In genomic region chr11:74948898-74949747, GRCh38 we compare ENCODE assay signal across 8 cellular contexts. TPM values are rescaled to one million over a fixed set of nuclear protein-coding genes. Genes with fewer than 3 reads are reported as not detected.
DNase-seq lines count a peak whose midpoint lies in the region; ATAC-seq lines count a peak whose summit lies in the region.

Gene SPCS2 (plus strand): TSS chr11:74949266. CDS start chr11:74949286, 20 bp downstream.
Gene XRRA1 (minus strand): TSS chr11:74949091. CDS start chr11:74940878, 8,213 bp downstream.

- DNase-seq in COLO668 (lab: John Stamatoyannopoulos, UW; ENCODE audit: unreplicated experiment) (peak; percentile 95), HT1080 (ENCODE audit: low read depth) (peak; percentile 98), NOMO-1 treated with DMSO at 0.1 percent for 48 hours (lab: John Stamatoyannopoulos, UW; ENCODE audit: unreplicated experiment) (peak; percentile 98), mesenchymal stem cell (peak; percentile 98)
- peak; percentile 100 for DNase-seq in activated CD8-positive, alpha-beta memory T cell treated with anti-CD3 and anti-CD28 coated beads, Interleukin-2, amount 10 ng/mL, durations not matched to agents 7 days and 5 days
- DNase-seq in stimulated activated CD8-positive, alpha-beta memory T cell treated with anti-CD3 and anti-CD28 coated beads, Interleukin-12 subunit alpha, Interleukin-12 subunit beta, amount 100 ng/mL, for 4 hours (ENCODE audit: low read depth), result peak; percentile 95

- H3K4me3 Mint-ChIP-seq in activated CD8-positive, alpha-beta memory T cell treated with anti-CD3 and anti-CD28 coated beads, Interleukin-2, amount 10 ng/mL, durations not matched to agents 7 days and 5 days, result peak within 1 kb of the TSS; percentile 98

- peak within 1 kb of the TSS; percentile 98 for H3K27ac Mint-ChIP-seq in activated CD8-positive, alpha-beta memory T cell treated with anti-CD3 and anti-CD28 coated beads, Interleukin-2, amount 10 ng/mL, durations not matched to agents 7 days and 5 days

- peak within 1 kb of the TSS; percentile 43 for H2AFZ ChIP-seq in mesenchymal stem cell (ENCODE audit: low read depth, low read length)

- H2AK5ac ChIP-seq in mesenchymal stem cell (ENCODE audit: low read length, severe bottlenecking), result peak within 1 kb of the TSS; percentile 74

- peaks cover 55% of the 10 kb centered on the region for H3K4me1 Mint-ChIP-seq in activated CD8-positive, alpha-beta memory T cell treated with anti-CD3 and anti-CD28 coated beads, Interleukin-2, amount 10 ng/mL, durations not matched to agents 7 days and 5 days

- H2BK15ac ChIP-seq in mesenchymal stem cell (ENCODE audit: low read depth, poor library complexity, severe bottlenecking), result no peak within 1 kb of the TSS

- peak; percentile 79 for ATAC-seq in GM21360 (IDR thresholded peaks at IDR 0.05; ENCODE audit: unreplicated experiment)
- ATAC-seq in activated CD8-positive, alpha-beta memory T cell treated with anti-CD3 and anti-CD28 coated beads, Interleukin-2, amount 10 ng/mL, durations not matched to agents 7 days and 5 days, result peak; percentile 99

- peak within 1 kb of the TSS; percentile 15 for H2BK120ac ChIP-seq in mesenchymal stem cell (ENCODE audit: low read depth, low read length)

- peak within 1 kb of the TSS; percentile 68 for H2BK5ac ChIP-seq in mesenchymal stem cell (ENCODE audit: low read depth, low read length, poor library complexity, severe bottlenecking)

- H3K14ac ChIP-seq in mesenchymal stem cell (ENCODE audit: low read length in 2 of 2), result peak within 1 kb of the TSS in 1 of 2 experiments; percentile 79

- peak within 1 kb of the TSS; percentile 84 to 92 for H3K18ac ChIP-seq in mesenchymal stem cell (ENCODE audit: low read depth in 1 of 2, low read length in 2 of 2)

- H3K27ac ChIP-seq in mesenchymal stem cell (ENCODE audit: low read length, poor library complexity, severe bottlenecking), result peak within 1 kb of the TSS; percentile 61

- H3K4me1 ChIP-seq in endocrine pancreas (ENCODE audit: control insufficient read depth, insufficient read depth, low read length), result peaks cover 11% of the 10 kb centered on the region
- H3K4me1 ChIP-seq in mesenchymal stem cell (ENCODE audit: control insufficient read depth, insufficient read depth, low read depth, low read length), result peaks cover 5% of the 10 kb centered on the region

- H3K4ac ChIP-seq in mesenchymal stem cell (ENCODE audit: low read depth in 1 of 2, low read length in 2 of 2), result peak within 1 kb of the TSS; percentile 57 to 67

- H3K9ac ChIP-seq in endocrine pancreas (ENCODE audit: control insufficient read depth, insufficient read depth, low read length) (peak within 1 kb of the TSS; percentile 99), mesenchymal stem cell (ENCODE audit: low read length) (peak within 1 kb of the TSS; percentile 99)

- H4K8ac ChIP-seq in mesenchymal stem cell (ENCODE audit: low read length), result peak within 1 kb of the TSS; percentile 95

- H3K27me3 Mint-ChIP-seq in activated CD8-positive, alpha-beta memory T cell treated with anti-CD3 and anti-CD28 coated beads, Interleukin-2, amount 10 ng/mL, durations not matched to agents 7 days and 5 days, result no peaks in the 10 kb centered on the region

- peak within 1 kb of the TSS; percentile 96 for H3K4me3 ChIP-seq in endocrine pancreas (ENCODE audit: control insufficient read depth, insufficient read depth, low read length)
- peak within 1 kb of the TSS; percentile 78 to 99 for H3K4me3 ChIP-seq in mesenchymal stem cell (ENCODE audit: insufficient read depth in 1 of 2, low read depth in 1 of 2, low read length in 2 of 2)

- CTCF ChIA-PET in activated CD8-positive, alpha-beta memory T cell treated with anti-CD3 and anti-CD28 coated beads, Interleukin-2, amount 10 ng/mL, durations not matched to agents 7 days and 5 days (lab: Charles Lee), result interaction anchor here (1.4 to 2.0 kb wide), 3 partner anchors 9 to 40 kb away, joined by 4 to 9 read pairs (median 7); partner anchors contain the start of gene NEU3

- H2BK12ac ChIP-seq in mesenchymal stem cell (ENCODE audit: low read length in 2 of 2), result no peak within 1 kb of the TSS

- H3K9me3 ChIP-seq in endocrine pancreas (ENCODE audit: control insufficient read depth, low read length) (no peaks in the 10 kb centered on the region), mesenchymal stem cell (ENCODE audit: control insufficient read depth, low read length) (no peaks in the 10 kb centered on the region)

- H4K91ac ChIP-seq in mesenchymal stem cell (ENCODE audit: low read length), result no peak within 1 kb of the TSS

- H3K4me2 ChIP-seq in mesenchymal stem cell (ENCODE audit: low read length, poor library complexity, severe bottlenecking), result peak within 1 kb of the TSS; percentile 84

- H3K9me3 Mint-ChIP-seq in activated CD8-positive, alpha-beta memory T cell treated with anti-CD3 and anti-CD28 coated beads, Interleukin-2, amount 10 ng/mL, durations not matched to agents 7 days and 5 days (ENCODE audit: low read depth), result no peaks in the 10 kb centered on the region

- H3K36me3 ChIP-seq in endocrine pancreas (ENCODE audit: control insufficient read depth, insufficient read depth, low read length) (no peaks in the 10 kb centered on the region), mesenchymal stem cell (ENCODE audit: control insufficient read depth in 1 of 2, insufficient read depth in 2 of 2, low read depth in 1 of 2, low read length in 2 of 2) (peaks cover 0 to 25% of the 10 kb centered on the region in 2 experiments)

- peaks cover 3% of the 10 kb centered on the region for H3K79me1 ChIP-seq in mesenchymal stem cell (replicated peaks; ENCODE audit: low read length, poor library complexity, severe bottlenecking)

- WGBS in mesenchymal stem cell, result under 1% methylated on average over 63 of the region's 66 CpGs

- no peaks in the 10 kb centered on the region for H3K27me3 ChIP-seq in endocrine pancreas (ENCODE audit: control insufficient read depth, insufficient read depth, low read length)
- H3K27me3 ChIP-seq in mesenchymal stem cell (ENCODE audit: control insufficient read depth in 1 of 2, insufficient read depth in 1 of 2, low read length in 2 of 2), result no peaks in the 10 kb centered on the region

- no peak within 1 kb of the TSS for H3K23ac ChIP-seq in mesenchymal stem cell (ENCODE audit: low read length in 2 of 2)

- peaks cover 48% of the 10 kb centered on the region for H3K36me3 Mint-ChIP-seq in activated CD8-positive, alpha-beta memory T cell treated with anti-CD3 and anti-CD28 coated beads, Interleukin-2, amount 10 ng/mL, durations not matched to agents 7 days and 5 days

RNA-seq across cellular contexts. Expression of gene SPCS2, which starts in this region (rescaled TPM):
- total RNA-seq in HT1080 (2014; rRNA removed; shearing (Covaris generic)), result 33.5 and 137 TPM in 2 replicates
- polyA plus RNA-seq in HT1080 (2015; cell fraction: cytosol; rRNA removed), result 140 and 146 TPM in 2 replicates
- 84.7 and 186 TPM in 2 replicates for polyA plus RNA-seq in HT1080 (2015; cell fraction: nucleus; rRNA removed)
- 100 to 1,000 TPM; 130 to 156 TPM for total RNA-seq in activated CD8-positive, alpha-beta memory T cell treated with anti-CD3 and anti-CD28 coated beads, Interleukin-2, amount 10 ng/mL, durations not matched to agents 7 days and 5 days
- polyA plus RNA-seq in mesenchymal stem cell (2013, experiment 1 of 2), result 106 TPM
- polyA plus RNA-seq in mesenchymal stem cell (2013, experiment 2 of 2), result 105 TPM

RNA-seq across cellular contexts. Expression of gene XRRA1, which starts in this region (rescaled TPM):
- 7.4 and 7.9 TPM in 2 replicates for total RNA-seq in HT1080 (2014; rRNA removed; shearing (Covaris generic))
- 6.9 and 9.6 TPM in 2 replicates for polyA plus RNA-seq in HT1080 (2015; cell fraction: cytosol; rRNA removed)
- 8.9 and 11.4 TPM in 2 replicates for polyA plus RNA-seq in HT1080 (2015; cell fraction: nucleus; rRNA removed)
- 10 to 100 TPM; 32.2 to 39.4 TPM for total RNA-seq in activated CD8-positive, alpha-beta memory T cell treated with anti-CD3 and anti-CD28 coated beads, Interleukin-2, amount 10 ng/mL, durations not matched to agents 7 days and 5 days
- polyA plus RNA-seq in mesenchymal stem cell (2013, experiment 1 of 2), result 4.7 TPM
- polyA plus RNA-seq in mesenchymal stem cell (2013, experiment 2 of 2), result 4.9 TPM

Comparison
In these comparisons a context has a peak if more than half of its experiments do, and no peak if none do; other contexts are left out.
1. Peak in every context shown above with its lines: DNase-seq, ATAC-seq, H3K4me3 ChIP-seq and H3K27ac ChIP-seq.